10 cellular contexts compared by ENCODE assay signal in genomic region chr19:35038623-35039512, GRCh38. TPM values are rescaled to one million over a fixed set of nuclear protein-coding genes. Genes with fewer than 3 reads are reported as not detected.
DNase-seq lines count a peak whose midpoint lies in the region; ATAC-seq and TF ChIP-seq lines count a peak whose summit lies in the region.
"Had no signal": no experiment of that assay in that cellular context is flagged by ENCODE, and none has a peak within 500 bp of the region (broad histone marks: within the 10 kb centered on the region; RNA-seq: fewer than 3 reads in every experiment).

No MANE protein-coding gene starts in this region.

- intact Hi-C loops in CD4-positive, alpha-beta memory T cell (cut with micrococcal nuclease), result no loop called here

- peaks cover 5% of the 10 kb centered on the region for H3K79me2 ChIP-seq in parathyroid adenoma

- CTCF ChIA-PET in CD4-positive, alpha-beta memory T cell (lab: Charles Lee; ENCODE audit: partially characterized antibody), result interaction anchor here (1.0 kb wide), 1 partner anchor 10 kb away, joined by 3 read pairs; no protein-coding TSS in a partner anchor

- peak overlapping the region in 4 of 7 donors; percentile 12 to 62 (median 36) for H3K27ac Mint-ChIP-seq in CD4-positive, alpha-beta memory T cell
- no peak overlapping the region for H3K27ac Mint-ChIP-seq in central memory CD8-positive, alpha-beta T cell (ENCODE audit: low read depth)
- H3K27ac Mint-ChIP-seq in chondrocyte (ENCODE audit: unreplicated experiment), result no peak overlapping the region

- H2AFZ ChIP-seq in parathyroid adenoma, result no peak overlapping the region

- H3K4me3 Mint-ChIP-seq in CD4-positive, alpha-beta memory T cell, result peak overlapping the region in 3 of 8 donors; percentile 54 to 75 (median 67)
- H3K4me3 Mint-ChIP-seq in central memory CD8-positive, alpha-beta T cell, result peak overlapping the region; percentile 11
- H3K4me3 Mint-ChIP-seq in chondrocyte (ENCODE audit: unreplicated experiment), result no peak overlapping the region

- H3K4me1 ChIP-seq in CD4-positive, alpha-beta memory T cell (ENCODE audit: insufficient read depth, low read length), result peaks cover 22% of the 10 kb centered on the region
- H3K4me1 ChIP-seq in parathyroid adenoma, result peaks cover 26% of the 10 kb centered on the region

- no peak overlapping the region for H3K4me2 ChIP-seq in parathyroid adenoma (ENCODE audit: low read length)

- H3K9me3 ChIP-seq in CD4-positive, alpha-beta memory T cell (ENCODE audit: control insufficient read depth in 1 of 2, low read length in 2 of 2), result no peaks in the 10 kb centered on the region
- no peaks in the 10 kb centered on the region for H3K9me3 ChIP-seq in parathyroid adenoma (ENCODE audit: control insufficient read depth, low read length)

- no peaks in the 10 kb centered on the region for H3K27me3 ChIP-seq in CD4-positive, alpha-beta memory T cell (ENCODE audit: insufficient read depth, low read length)
- no peaks in the 10 kb centered on the region for H3K27me3 ChIP-seq in parathyroid adenoma (ENCODE audit: control insufficient read depth, insufficient read depth, low read length)

- DNase-seq in CD4-positive, alpha-beta memory T cell, result no peak
- DNase-seq in Kasumi-1 (lab: John Stamatoyannopoulos, UW) (peak; percentile 12 to 19), COR-L47 (lab: John Stamatoyannopoulos, UW) (no peak), AG20443 (ENCODE audit: low spot score) (no peak), chondrocyte (ENCODE audit: low spot score) (no peak)
- DNase-seq in central memory CD8-positive, alpha-beta T cell (ENCODE audit: low spot score in 2 of 2), result no peak
- DNase-seq: NCI-H2107 had no signal

- ATAC-seq in central memory CD8-positive, alpha-beta T cell (replicated peaks; ENCODE audit: extremely low read depth, poor library complexity, severe bottlenecking), result no peak
- no peak for ATAC-seq in HG02763 (IDR thresholded peaks at IDR 0.05; ENCODE audit: unreplicated experiment)

- TF ChIP-seq CTCF in parathyroid adenoma (IDR thresholded peaks at IDR 0.05), result no peak
- no peak for TF ChIP-seq CTCF in chondrocyte (IDR thresholded peaks at IDR 0.05)

- H3K27ac ChIP-seq in CD4-positive, alpha-beta memory T cell (ENCODE audit: low read depth, low read length), result no peak overlapping the region
- peak overlapping the region; percentile 42 for H3K27ac ChIP-seq in parathyroid adenoma
- H3K27ac ChIP-seq: SK-N-MC had no signal

- POLR2A ChIA-PET in CD4-positive, alpha-beta memory T cell (lab: Charles Lee; ENCODE audit: partially characterized antibody), result interaction anchor here (0.5 to 2.0 kb wide), 3 partner anchors 11 to 42 kb away, joined by 3 to 6 read pairs (median 3); no protein-coding TSS in a partner anchor

- no peak overlapping the region for H3K4me3 ChIP-seq in CD4-positive, alpha-beta memory T cell (ENCODE audit: low read length in 2 of 2)
- no peak overlapping the region for H3K4me3 ChIP-seq in parathyroid adenoma (ENCODE audit: low read depth, low read length)
- H3K4me3 ChIP-seq: SK-N-MC had no signal

- H3K36me3 ChIP-seq in CD4-positive, alpha-beta memory T cell (ENCODE audit: insufficient read depth, low read length), result no peaks in the 10 kb centered on the region
- H3K36me3 ChIP-seq in parathyroid adenoma (ENCODE audit: control insufficient read depth, insufficient read depth, low read length), result no peaks in the 10 kb centered on the region

- H3K9ac ChIP-seq in parathyroid adenoma, result no peak overlapping the region

- no peaks in the 10 kb centered on the region for H3K36me3 Mint-ChIP-seq in CD4-positive, alpha-beta memory T cell
- H3K36me3 Mint-ChIP-seq in central memory CD8-positive, alpha-beta T cell (ENCODE audit: insufficient read depth), result peaks cover 10% of the 10 kb centered on the region
- H3K36me3 Mint-ChIP-seq in chondrocyte (ENCODE audit: low read depth), result peaks cover 1% of the 10 kb centered on the region

- peaks cover 10 to 24% (median 15%) of the 10 kb centered on the region in 4 donors for H3K4me1 Mint-ChIP-seq in CD4-positive, alpha-beta memory T cell
- peaks cover 12% of the 10 kb centered on the region for H3K4me1 Mint-ChIP-seq in central memory CD8-positive, alpha-beta T cell
- H3K4me1 Mint-ChIP-seq in chondrocyte (ENCODE audit: low read depth), result peaks cover 9% of the 10 kb centered on the region

- H3K27me3 Mint-ChIP-seq in CD4-positive, alpha-beta memory T cell, result peaks cover 5% of the 10 kb centered on the region in 2 donors
- no peaks in the 10 kb centered on the region for H3K27me3 Mint-ChIP-seq in central memory CD8-positive, alpha-beta T cell
- H3K27me3 Mint-ChIP-seq in chondrocyte (ENCODE audit: low read depth), result no peaks in the 10 kb centered on the region

- H3K9me3 Mint-ChIP-seq in CD4-positive, alpha-beta memory T cell, result no peaks in the 10 kb centered on the region
- no peaks in the 10 kb centered on the region for H3K9me3 Mint-ChIP-seq in central memory CD8-positive, alpha-beta T cell
- H3K9me3 Mint-ChIP-seq in chondrocyte (ENCODE audit: low read depth), result no peaks in the 10 kb centered on the region

RNA-seq across cellular contexts. Expression of gene HPN, which starts 2.7 kb away (rescaled TPM):
- total RNA-seq in CD4-positive, alpha-beta memory T cell, result under 1 TPM in 1 of 2 experiments, not detected in 1; 0.15 TPM
- under 1 TPM in 1 of 2 donors, not detected in 1; 0.57 TPM for polyA plus RNA-seq in CD4-positive, alpha-beta memory T cell
- total RNA-seq in chondrocyte, result not detected in 3 replicates

RNA-seq across cellular contexts. Expression of gene SCN1B, which starts 8.6 kb away (rescaled TPM):
- 1 to 10 TPM; 1.4 to 1.5 TPM for total RNA-seq in CD4-positive, alpha-beta memory T cell
- polyA plus RNA-seq in CD4-positive, alpha-beta memory T cell, result under 1 TPM in 1 of 2 donors, not detected in 1; 0.64 TPM
- total RNA-seq in chondrocyte, result 5.7 to 6.0 TPM (median 5.8 TPM) in 3 replicates

RNA-seq across cellular contexts. Expression of gene GRAMD1A, which starts 38.7 kb away (rescaled TPM):
- 100 to 1,000 TPM; 205 to 221 TPM for total RNA-seq in CD4-positive, alpha-beta memory T cell
- polyA plus RNA-seq in CD4-positive, alpha-beta memory T cell, result 10 to 100 TPM; 16.3 to 55.4 TPM
- 58.4 to 67.9 TPM (median 65.8 TPM) in 3 replicates for total RNA-seq in chondrocyte

Comparison
In these comparisons a context has a peak if more than half of its experiments do, and no peak if none do; other contexts are left out.
1. DNase-seq: peak in Kasumi-1 (2 of 2); none in CD4-positive, alpha-beta memory T cell (0 of 5), central memory CD8-positive, alpha-beta T cell (0 of 2), COR-L47 (single experiment), AG20443 (single experiment) and chondrocyte (single experiment).
2. H3K27ac Mint-ChIP-seq: peak in CD4-positive, alpha-beta memory T cell (4 of 7); none in central memory CD8-positive, alpha-beta T cell (single experiment) and chondrocyte (single experiment).